Comparison of ENCODE assay signal across 1 cellular context in the genomic region with DNA sequence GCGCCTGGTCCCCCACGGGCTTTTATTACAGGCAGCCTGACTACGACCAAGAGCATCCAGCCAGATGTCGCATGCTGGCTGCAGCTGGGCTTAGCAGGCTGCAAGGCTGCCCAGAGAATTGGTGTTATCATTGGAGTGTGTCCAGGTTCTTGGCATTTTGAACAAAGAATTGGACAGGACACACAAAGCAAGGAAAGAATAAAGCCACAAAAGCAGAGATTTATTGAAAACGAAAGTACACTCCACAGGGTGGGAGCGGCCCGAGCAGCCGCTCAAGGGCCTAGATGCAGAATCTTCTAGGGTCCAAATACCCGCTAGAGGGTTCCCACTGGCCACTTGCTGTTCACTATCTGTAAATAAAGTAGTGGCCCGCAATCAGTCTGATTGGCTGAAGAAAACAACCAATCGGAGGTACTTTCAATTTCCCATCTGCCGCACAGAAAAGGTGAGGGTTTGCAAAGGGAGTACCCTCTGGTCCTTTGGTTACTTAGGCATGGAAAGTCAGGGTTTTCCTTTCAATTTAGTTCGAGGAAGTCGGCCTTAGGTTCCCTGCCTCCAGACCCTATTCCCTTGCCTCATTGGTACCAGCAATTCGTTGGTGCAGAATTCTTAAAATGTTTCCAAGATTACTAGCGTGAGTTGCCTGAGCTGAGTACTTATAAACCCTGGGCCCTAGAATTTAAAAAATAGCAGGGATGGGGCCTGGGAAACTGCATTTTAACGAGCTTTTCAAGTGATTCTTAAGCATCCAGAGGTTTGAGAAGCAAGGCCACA.
TF ChIP-seq lines count a peak whose summit lies in the region.

No MANE protein-coding gene starts in this region.

TF ChIP-seq in WTC11, 78 proteins besides CTCF, POLR2A, EP300 and RAD21 (continued from another document):
- TF ChIP-seq, protein P1, sequence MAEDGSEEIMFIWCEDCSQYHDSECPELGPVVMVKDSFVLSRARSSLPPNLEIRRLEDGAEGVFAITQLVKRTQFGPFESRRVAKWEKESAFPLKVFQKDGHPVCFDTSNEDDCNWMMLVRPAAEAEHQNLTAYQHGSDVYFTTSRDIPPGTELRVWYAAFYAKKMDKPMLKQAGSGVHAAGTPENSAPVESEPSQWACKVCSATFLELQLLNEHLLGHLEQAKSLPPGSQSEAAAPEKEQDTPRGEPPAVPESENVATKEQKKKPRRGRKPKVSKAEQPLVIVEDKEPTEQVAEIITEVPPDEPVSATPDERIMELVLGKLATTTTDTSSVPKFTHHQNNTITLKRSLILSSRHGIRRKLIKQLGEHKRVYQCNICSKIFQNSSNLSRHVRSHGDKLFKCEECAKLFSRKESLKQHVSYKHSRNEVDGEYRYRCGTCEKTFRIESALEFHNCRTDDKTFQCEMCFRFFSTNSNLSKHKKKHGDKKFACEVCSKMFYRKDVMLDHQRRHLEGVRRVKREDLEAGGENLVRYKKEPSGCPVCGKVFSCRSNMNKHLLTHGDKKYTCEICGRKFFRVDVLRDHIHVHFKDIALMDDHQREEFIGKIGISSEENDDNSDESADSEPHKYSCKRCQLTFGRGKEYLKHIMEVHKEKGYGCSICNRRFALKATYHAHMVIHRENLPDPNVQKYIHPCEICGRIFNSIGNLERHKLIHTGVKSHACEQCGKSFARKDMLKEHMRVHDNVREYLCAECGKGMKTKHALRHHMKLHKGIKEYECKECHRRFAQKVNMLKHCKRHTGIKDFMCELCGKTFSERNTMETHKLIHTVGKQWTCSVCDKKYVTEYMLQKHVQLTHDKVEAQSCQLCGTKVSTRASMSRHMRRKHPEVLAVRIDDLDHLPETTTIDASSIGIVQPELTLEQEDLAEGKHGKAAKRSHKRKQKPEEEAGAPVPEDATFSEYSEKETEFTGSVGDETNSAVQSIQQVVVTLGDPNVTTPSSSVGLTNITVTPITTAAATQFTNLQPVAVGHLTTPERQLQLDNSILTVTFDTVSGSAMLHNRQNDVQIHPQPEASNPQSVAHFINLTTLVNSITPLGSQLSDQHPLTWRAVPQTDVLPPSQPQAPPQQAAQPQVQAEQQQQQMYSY (CRISPR knock-in tag; IDR thresholded peaks at IDR 0.05): no peak
- TF ChIP-seq, protein P2, sequence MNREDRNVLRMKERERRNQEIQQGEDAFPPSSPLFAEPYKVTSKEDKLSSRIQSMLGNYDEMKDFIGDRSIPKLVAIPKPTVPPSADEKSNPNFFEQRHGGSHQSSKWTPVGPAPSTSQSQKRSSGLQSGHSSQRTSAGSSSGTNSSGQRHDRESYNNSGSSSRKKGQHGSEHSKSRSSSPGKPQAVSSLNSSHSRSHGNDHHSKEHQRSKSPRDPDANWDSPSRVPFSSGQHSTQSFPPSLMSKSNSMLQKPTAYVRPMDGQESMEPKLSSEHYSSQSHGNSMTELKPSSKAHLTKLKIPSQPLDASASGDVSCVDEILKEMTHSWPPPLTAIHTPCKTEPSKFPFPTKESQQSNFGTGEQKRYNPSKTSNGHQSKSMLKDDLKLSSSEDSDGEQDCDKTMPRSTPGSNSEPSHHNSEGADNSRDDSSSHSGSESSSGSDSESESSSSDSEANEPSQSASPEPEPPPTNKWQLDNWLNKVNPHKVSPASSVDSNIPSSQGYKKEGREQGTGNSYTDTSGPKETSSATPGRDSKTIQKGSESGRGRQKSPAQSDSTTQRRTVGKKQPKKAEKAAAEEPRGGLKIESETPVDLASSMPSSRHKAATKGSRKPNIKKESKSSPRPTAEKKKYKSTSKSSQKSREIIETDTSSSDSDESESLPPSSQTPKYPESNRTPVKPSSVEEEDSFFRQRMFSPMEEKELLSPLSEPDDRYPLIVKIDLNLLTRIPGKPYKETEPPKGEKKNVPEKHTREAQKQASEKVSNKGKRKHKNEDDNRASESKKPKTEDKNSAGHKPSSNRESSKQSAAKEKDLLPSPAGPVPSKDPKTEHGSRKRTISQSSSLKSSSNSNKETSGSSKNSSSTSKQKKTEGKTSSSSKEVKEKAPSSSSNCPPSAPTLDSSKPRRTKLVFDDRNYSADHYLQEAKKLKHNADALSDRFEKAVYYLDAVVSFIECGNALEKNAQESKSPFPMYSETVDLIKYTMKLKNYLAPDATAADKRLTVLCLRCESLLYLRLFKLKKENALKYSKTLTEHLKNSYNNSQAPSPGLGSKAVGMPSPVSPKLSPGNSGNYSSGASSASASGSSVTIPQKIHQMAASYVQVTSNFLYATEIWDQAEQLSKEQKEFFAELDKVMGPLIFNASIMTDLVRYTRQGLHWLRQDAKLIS (CRISPR knock-in tag; IDR thresholded peaks at IDR 0.05; ENCODE audit: borderline replicate concordance): no peak
- TF ChIP-seq ESRRA (CRISPR knock-in tag; IDR thresholded peaks at IDR 0.05; ENCODE audit: borderline replicate concordance): no peak
- no peak for TF ChIP-seq MYBL2 (CRISPR knock-in tag; IDR thresholded peaks at IDR 0.05)
- TF ChIP-seq CREM (CRISPR knock-in tag; IDR thresholded peaks at IDR 0.05): no peak
